29 cellular contexts compared by ENCODE assay signal in genomic region chr7:128014864-128015263, GRCh38. TPM values are rescaled to one million over a fixed set of nuclear protein-coding genes. Genes with fewer than 3 reads are reported as not detected.
DNase-seq lines count a peak whose midpoint lies in the region; ATAC-seq and TF ChIP-seq lines count a peak whose summit lies in the region.
"Had no signal": no experiment of that assay in that cellular context is flagged by ENCODE, and none has a peak within 500 bp of the region (broad histone marks: within the 10 kb centered on the region; RNA-seq: fewer than 3 reads in every experiment).

No MANE protein-coding gene starts in this region.

- H3K27me3 Mint-ChIP-seq in MCF 10A (ENCODE audit: insufficient read depth, unreplicated experiment) (no peaks in the 10 kb centered on the region), chondrocyte (ENCODE audit: low read depth) (no peaks in the 10 kb centered on the region)
- no peaks in the 10 kb centered on the region for H3K27me3 Mint-ChIP-seq in stimulated activated naive B cell treated with anti-CD40 and anti-IgM and Interleukin-4, amounts not matched to agents 10 μg/mL and 1 μg/mL and 100 μg/mL, for 72 hours
- H3K27me3 Mint-ChIP-seq: activated CD4-positive, alpha-beta T cell treated with anti-CD3 and anti-CD28 coated beads for 36 hours; progenitor cell of endocrine pancreas; stimulated activated naive CD8-positive, alpha-beta T cell treated with anti-CD3 and anti-CD28 coated beads, Interleukin-15, Interleukin-2, amounts not matched to agents 100 ng/mL and 50 ng/mL, for 24 hours had no signal

- CTCF ChIA-PET in MCF 10A (lab: Yijun Ruan, JAX), result interaction anchor here (0.6 to 0.8 kb wide), 3 partner anchors 16 to 149 kb away, joined by 3 to 4 read pairs (median 3); no protein-coding TSS in a partner anchor

- TF ChIP-seq POLR2A in breast epithelium (IDR thresholded peaks at IDR 0.05), result no peak

- H3K27ac ChIP-seq in breast epithelium, result no peak overlapping the region
- H3K27ac ChIP-seq: adrenal gland; BLaER1 treated with 17β-estradiol and CSF1 and Interleukin-3, amounts not matched to agents 10 nM and 100 nM; brain microvascular endothelial cell; neural progenitor cell; Peyer's patch; sigmoid colon; tibial artery had no signal

- H3K9me3 ChIP-seq in breast epithelium, result no peaks in the 10 kb centered on the region
- H3K9me3 ChIP-seq: adrenal gland; BLaER1 treated with 17β-estradiol and CSF1 and Interleukin-3, amounts not matched to agents 10 nM and 100 nM; Caco-2; Peyer's patch; sigmoid colon; tibial artery had no signal

- no peak for ATAC-seq in stimulated activated naive B cell treated with anti-CD40 and anti-IgM and Interleukin-4, amounts not matched to agents 10 μg/mL and 1 μg/mL and 100 μg/mL, for 72 hours (replicated peaks)
- no peak for ATAC-seq in HG03457 (IDR thresholded peaks at IDR 0.05; ENCODE audit: unreplicated experiment)
- ATAC-seq: activated CD4-positive, alpha-beta T cell treated with anti-CD3 and anti-CD28 coated beads for 36 hours; HCT116 had no signal

- DNase-seq in MCF 10A (ENCODE audit: unreplicated experiment) (no peak), breast epithelium (ENCODE audit: low spot score in 2 of 2) (no peak), NCI-H69 (lab: John Stamatoyannopoulos, UW) (peak; percentile 55), chondrocyte (ENCODE audit: low spot score) (no peak), ACHN (no peak), Kasumi-1 (lab: John Stamatoyannopoulos, UW) (no peak)
- no peak for DNase-seq in stimulated activated naive B cell treated with anti-CD40 and anti-IgM and Interleukin-4, amounts not matched to agents 10 μg/mL and 1 μg/mL and 100 μg/mL, for 72 hours
- DNase-seq: activated CD4-positive, alpha-beta T cell treated with anti-CD3 and anti-CD28 coated beads for 36 hours; activated naive CD4-positive, alpha-beta T cell; activated T-cell treated with anti-CD3 and anti-CD28 coated beads, Interleukin-2, amount 50 U/mL, for 48 hours; adrenal gland; brain microvascular endothelial cell; Caco-2; cortex of kidney; kidney glomerular epithelial cell; NCI-H1436 treated with DMSO at 0.1 percent for 48 hours; NCI-H345; Peyer's patch; sigmoid colon; tibial artery had no signal

- intact Hi-C loops in MCF 10A (cut with micrococcal nuclease) (no loop called here), breast epithelium (cut with DNase I; ENCODE audit: low total_unique reads) (no loop called here)

- TF ChIP-seq CTCF in MCF 10A (IDR thresholded peaks at IDR 0.05; ENCODE audit: unreplicated experiment) (no peak), breast epithelium (IDR thresholded peaks at IDR 0.05) (no peak), chondrocyte (IDR thresholded peaks at IDR 0.05) (no peak)

- H3K4me3 ChIP-seq in breast epithelium, result no peak overlapping the region
- H3K4me3 ChIP-seq: adrenal gland; BLaER1 treated with 17β-estradiol and CSF1 and Interleukin-3, amounts not matched to agents 10 nM and 100 nM; lung; neural progenitor cell; Peyer's patch; sigmoid colon; tibial artery had no signal

- peaks cover 0 to 9% of the 10 kb centered on the region in 2 donors for H3K4me1 ChIP-seq in breast epithelium
- H3K4me1 ChIP-seq: Caco-2, Peyer's patch, tibial artery had no signal

- peak overlapping the region; percentile 55 for H3K27ac Mint-ChIP-seq in MCF 10A (ENCODE audit: low read depth, unreplicated experiment)
- H3K27ac Mint-ChIP-seq in chondrocyte (ENCODE audit: unreplicated experiment), result peak overlapping the region; percentile 27
- peak overlapping the region; percentile 14 for H3K27ac Mint-ChIP-seq in stimulated activated naive B cell treated with anti-CD40 and anti-IgM and Interleukin-4, amounts not matched to agents 10 μg/mL and 1 μg/mL and 100 μg/mL, for 72 hours
- H3K27ac Mint-ChIP-seq: activated CD4-positive, alpha-beta T cell treated with anti-CD3 and anti-CD28 coated beads for 36 hours; neural progenitor cell; progenitor cell of endocrine pancreas; stimulated activated naive CD8-positive, alpha-beta T cell treated with anti-CD3 and anti-CD28 coated beads, Interleukin-15, Interleukin-2, amounts not matched to agents 100 ng/mL and 50 ng/mL, for 24 hours had no signal

- BruUV-seq in MCF 10A (replicated peaks; lab: Mats Ljungman, UMichigan), result no TSS peak

- H3K4me3 Mint-ChIP-seq in MCF 10A (ENCODE audit: unreplicated experiment), result no peak overlapping the region
- H3K4me3 Mint-ChIP-seq in chondrocyte (ENCODE audit: unreplicated experiment), result no peak overlapping the region
- H3K4me3 Mint-ChIP-seq in stimulated activated naive B cell treated with anti-CD40 and anti-IgM and Interleukin-4, amounts not matched to agents 10 μg/mL and 1 μg/mL and 100 μg/mL, for 72 hours, result no peak overlapping the region
- H3K4me3 Mint-ChIP-seq: activated CD4-positive, alpha-beta T cell treated with anti-CD3 and anti-CD28 coated beads for 36 hours; neural progenitor cell; stimulated activated naive CD8-positive, alpha-beta T cell treated with anti-CD3 and anti-CD28 coated beads, Interleukin-15, Interleukin-2, amounts not matched to agents 100 ng/mL and 50 ng/mL, for 24 hours had no signal

- H3K4me1 Mint-ChIP-seq in MCF 10A (ENCODE audit: insufficient read depth, unreplicated experiment) (peaks cover 28% of the 10 kb centered on the region), chondrocyte (ENCODE audit: low read depth) (peaks cover 30% of the 10 kb centered on the region)
- H3K4me1 Mint-ChIP-seq in stimulated activated naive B cell treated with anti-CD40 and anti-IgM and Interleukin-4, amounts not matched to agents 10 μg/mL and 1 μg/mL and 100 μg/mL, for 72 hours, result peaks cover 4 to 6% of the 10 kb centered on the region in 2 donors

- H3K36me3 Mint-ChIP-seq in MCF 10A (ENCODE audit: insufficient read depth, unreplicated experiment) (peaks cover 13% of the 10 kb centered on the region), chondrocyte (ENCODE audit: low read depth) (no peaks in the 10 kb centered on the region)
- peaks cover 44 to 65% of the 10 kb centered on the region in 2 donors for H3K36me3 Mint-ChIP-seq in stimulated activated naive B cell treated with anti-CD40 and anti-IgM and Interleukin-4, amounts not matched to agents 10 μg/mL and 1 μg/mL and 100 μg/mL, for 72 hours

- H3K9me3 Mint-ChIP-seq in MCF 10A (ENCODE audit: unreplicated experiment) (no peaks in the 10 kb centered on the region), chondrocyte (ENCODE audit: low read depth) (no peaks in the 10 kb centered on the region)
- no peaks in the 10 kb centered on the region for H3K9me3 Mint-ChIP-seq in stimulated activated naive B cell treated with anti-CD40 and anti-IgM and Interleukin-4, amounts not matched to agents 10 μg/mL and 1 μg/mL and 100 μg/mL, for 72 hours
- H3K9me3 Mint-ChIP-seq: neural progenitor cell; stimulated activated naive CD8-positive, alpha-beta T cell treated with anti-CD3 and anti-CD28 coated beads, Interleukin-15, Interleukin-2, amounts not matched to agents 100 ng/mL and 50 ng/mL, for 24 hours had no signal

- H3K36me3 ChIP-seq in breast epithelium, result no peaks in the 10 kb centered on the region
- H3K36me3 ChIP-seq: adrenal gland, neural progenitor cell, Peyer's patch, sigmoid colon had no signal

- POLR2A ChIA-PET in MCF 10A (lab: Yijun Ruan, JAX), result interaction anchor here (1.0 kb wide), 1 partner anchor 9 kb away, joined by 3 read pairs; no protein-coding TSS in a partner anchor

- in situ Hi-C loops in ACHN (cut with HindIII; ENCODE audit: low pct_ligation_motif_present, low pct_unique_long_range_greater_than_20kb, low sequenced_read_pairs), result no loop called here

- no peaks in the 10 kb centered on the region for H3K27me3 ChIP-seq in breast epithelium
- H3K27me3 ChIP-seq: adrenal gland; BLaER1 treated with 17β-estradiol and CSF1 and Interleukin-3, amounts not matched to agents 10 nM and 100 nM; brain microvascular endothelial cell; neural progenitor cell; Peyer's patch; sigmoid colon; tibial artery had no signal

RNA-seq across cellular contexts. Expression of gene LRRC4, which starts 16.4 kb away (rescaled TPM):
- total RNA-seq in MCF 10A (2022) (not detected in 2 replicates), breast epithelium (1 to 10 TPM in 2 of 3 donors, under 1 TPM in 1; 0.33 to 3.2 (median 1.6) TPM), chondrocyte (0.23 to 0.94 TPM (median 0.32 TPM) in 3 replicates)
- total RNA-seq: Caco-2; SK-MEL-5; T-helper 1 cell treated with Interleukin-12 subunit alpha and Interleukin-12 subunit beta and Interleukin-4 antibody, amounts not matched to agents 30 ng/mL and 1 ng/mL, for 36 hours had no signal
